Comparison of ENCODE assay signal across 22 cellular contexts in genomic region chr2:149136111-149136510, GRCh38.
DNase-seq lines count a peak whose midpoint lies in the region; TF ChIP-seq lines count a peak whose summit lies in the region.
"Had no signal": no experiment of that assay in that cellular context is flagged by ENCODE, and none has a peak within 500 bp of the region (broad histone marks: within the 10 kb centered on the region; RNA-seq: fewer than 3 reads in every experiment).

No MANE protein-coding gene starts in this region.

- H3K36me3 ChIP-seq in adipocyte (ENCODE audit: control insufficient read depth, insufficient read depth, low read length, severe bottlenecking): no peaks in the 10 kb centered on the region
- H3K36me3 ChIP-seq in esophagus muscularis mucosa: no peaks in the 10 kb centered on the region
- H3K36me3 ChIP-seq: BE2C, BLaER1 had no signal

- no peak for TF ChIP-seq POLR2A in esophagus muscularis mucosa (IDR thresholded peaks at IDR 0.05; ENCODE audit: low read depth)

- H3K9ac ChIP-seq in adipocyte (ENCODE audit: low read length): no peak overlapping the region
- H3K9ac ChIP-seq: BLaER1 had no signal

- no peak overlapping the region for H3K27ac ChIP-seq in esophagus muscularis mucosa (replicated peaks in 1 of 4)
- H3K27ac ChIP-seq: 22Rv1, A549, BLaER1 had no signal

- in situ Hi-C loops in KBM-7 (cut with MboI; ENCODE audit: low pct_unique_long_range_greater_than_20kb, low sequenced_read_pairs): no loop called here

- intact Hi-C loops in esophagus muscularis mucosa (cut with DNase I): no loop called here

- WGBS in esophagus muscularis mucosa: 96% methylated on average over 4 of the region's 4 CpGs

- peak; percentile 9 for DNase-seq in AG10803 (ENCODE audit: low read depth)
- peak; percentile 51 for DNase-seq in adipocyte (ENCODE audit: low read depth)
- peak; percentile 8 for DNase-seq in esophagus muscularis mucosa (ENCODE audit: extremely low spot score)
- DNase-seq in KBM-7: no peak
- no peak for DNase-seq in activated CD4-positive, alpha-beta T cell treated with anti-CD3 and anti-CD28 coated beads, Interleukin-2, amount 50 U/mL, for 48 hours
- DNase-seq: BE2C; C1 segment of cervical spinal cord; CD4-positive, alpha-beta memory T cell; CD4-positive, CD25-positive, alpha-beta regulatory T cell; CD8-positive, alpha-beta memory T cell; COR-L47; DMS 273 treated with DMSO at 0.1 percent for 48 hours; DMS153; DMS53; DMS79; DND-41; EL; GDM1 had no signal

- peaks cover 7% of the 10 kb centered on the region for H3K4me1 ChIP-seq in adipocyte (ENCODE audit: control insufficient read depth, insufficient read depth, low read length)
- no peaks in the 10 kb centered on the region for H3K4me1 ChIP-seq in esophagus muscularis mucosa
- H3K4me1 ChIP-seq: A549, BE2C had no signal

- TF ChIP-seq CTCF in AG10803 (conservative IDR thresholded peaks at IDR 0.05; ENCODE audit: low read length): no peak
- TF ChIP-seq CTCF in esophagus muscularis mucosa (IDR thresholded peaks at IDR 0.05): no peak

- H3K4me3 ChIP-seq in AG10803 (ENCODE audit: low read length) (no peak overlapping the region), adipocyte (ENCODE audit: low read length) (no peak overlapping the region), esophagus muscularis mucosa (no peak overlapping the region)
- H3K4me3 ChIP-seq: A549, BLaER1, GM12878 had no signal

- peaks cover 2% of the 10 kb centered on the region for H3K27me3 ChIP-seq in adipocyte (replicated peaks; ENCODE audit: control insufficient read depth, insufficient read depth, low read length)
- no peaks in the 10 kb centered on the region for H3K27me3 ChIP-seq in esophagus muscularis mucosa
- H3K27me3 ChIP-seq: BE2C, BLaER1 had no signal

- H3K9me3 ChIP-seq in adipocyte (ENCODE audit: control insufficient read depth, low read length) (no peaks in the 10 kb centered on the region), esophagus muscularis mucosa (no peaks in the 10 kb centered on the region)
- H3K9me3 ChIP-seq: A549, BE2C, BLaER1 had no signal

- TF ChIP-seq EP300 in esophagus muscularis mucosa (IDR thresholded peaks at IDR 0.05): no peak

Comparison
In these comparisons a context has a peak if more than half of its experiments do, and no peak if none do; other contexts are left out.
1. DNase-seq: peak in AG10803 (single experiment), adipocyte (single experiment) and esophagus muscularis mucosa (single experiment); none in KBM-7 (single experiment) and activated CD4-positive, alpha-beta T cell treated with anti-CD3 and anti-CD28 coated beads, Interleukin-2, amount 50 U/mL, for 48 hours (0 of 2).